Comparison of ENCODE assay signal across 13 cellular contexts in the genomic region with DNA sequence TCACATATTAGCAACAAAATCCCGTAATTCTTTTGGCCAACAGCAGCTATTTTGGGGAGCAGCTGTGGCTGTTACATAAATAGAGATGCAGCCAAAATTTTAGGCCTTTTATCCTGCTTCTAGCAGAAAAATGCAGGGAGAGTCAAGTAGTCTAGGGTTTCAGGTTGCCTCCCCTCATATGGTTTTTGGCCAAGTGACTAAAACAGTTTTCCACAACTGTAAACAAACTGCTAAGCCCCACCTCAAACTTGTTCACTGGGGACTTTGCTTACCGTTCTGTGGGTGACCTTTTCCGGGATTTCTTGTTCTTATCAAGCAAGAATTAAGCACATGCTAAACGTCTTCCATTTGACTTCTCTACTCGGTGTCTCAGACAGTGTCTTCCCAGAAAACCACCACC.
A peak's percentile ranks its signal among the peaks of the same experiment; 100 is the strongest.
DNase-seq lines count a peak whose midpoint lies in the region; ATAC-seq and TF ChIP-seq lines count a peak whose summit lies in the region.
"Had no signal": no experiment of that assay in that cellular context is flagged by ENCODE, and none has a peak within 500 bp of the region (broad histone marks: within the 10 kb centered on the region; RNA-seq: fewer than 3 reads in every experiment).

No MANE protein-coding gene starts in this region.

- TF ChIP-seq POLR2A in breast epithelium (IDR thresholded peaks at IDR 0.05), result no peak

- H3K27me3 ChIP-seq in breast epithelium (no peaks in the 10 kb centered on the region), hepatocyte (no peaks in the 10 kb centered on the region), smooth muscle cell (ENCODE audit: low read depth) (no peaks in the 10 kb centered on the region)
- no peaks in the 10 kb centered on the region for H3K27me3 ChIP-seq in effector memory CD4-positive, alpha-beta T cell (replicated peaks; ENCODE audit: control insufficient read depth, insufficient read depth, low read length, poor library complexity, severe bottlenecking)

- H3K27ac ChIP-seq in breast epithelium (peak overlapping the region; percentile 94 to 96), hepatocyte (peak overlapping the region; percentile 88), smooth muscle cell (ENCODE audit: low read depth) (no peak overlapping the region)
- no peak overlapping the region for H3K27ac ChIP-seq in effector memory CD4-positive, alpha-beta T cell (ENCODE audit: insufficient read depth, low read length, poor library complexity, severe bottlenecking)

- H3K9me3 ChIP-seq in breast epithelium, result no peaks in the 10 kb centered on the region
- no peaks in the 10 kb centered on the region for H3K9me3 ChIP-seq in hepatocyte (ENCODE audit: low read depth)
- no peaks in the 10 kb centered on the region for H3K9me3 ChIP-seq in smooth muscle cell (replicated peaks; ENCODE audit: low read depth)
- no peaks in the 10 kb centered on the region for H3K9me3 ChIP-seq in effector memory CD4-positive, alpha-beta T cell (ENCODE audit: control insufficient read depth, low read length)

- no peak overlapping the region for H3K9ac ChIP-seq in smooth muscle cell (ENCODE audit: low read depth)

- 47% methylated on average over 5 of the region's 5 CpGs for WGBS in hepatocyte (ENCODE audit: low lambda C conversion rate, missing lambda C conversion rate)
- 38% methylated on average over 5 of the region's 5 CpGs for WGBS in smooth muscle cell (ENCODE audit: low lambda C conversion rate)

- intact Hi-C loops in breast epithelium (cut with DNase I; ENCODE audit: low total_unique reads), result no loop called here
- intact Hi-C loops in left colon (cut with DNase I, micrococcal nuclease), result no loop called here

- ATAC-seq in left colon, result no peak
- ATAC-seq: stimulated activated effector memory CD8-positive, alpha-beta T cell treated with anti-CD3 and anti-CD28 coated beads, Interleukin-12 subunit alpha, Interleukin-12 subunit beta, amount 100 ng/mL, for 72 hours had no signal

- H2AFZ ChIP-seq in hepatocyte (no peak overlapping the region), smooth muscle cell (ENCODE audit: low read depth) (no peak overlapping the region)

- no peaks in the 10 kb centered on the region for H3K9me2 ChIP-seq in hepatocyte (replicated peaks; ENCODE audit: insufficient read depth)

- H3K36me3 ChIP-seq in breast epithelium (no peaks in the 10 kb centered on the region), hepatocyte (replicated peaks; ENCODE audit: insufficient read depth, low read depth) (no peaks in the 10 kb centered on the region), smooth muscle cell (ENCODE audit: low read depth) (no peaks in the 10 kb centered on the region)
- no peaks in the 10 kb centered on the region for H3K36me3 ChIP-seq in effector memory CD4-positive, alpha-beta T cell (ENCODE audit: control insufficient read depth, insufficient read depth, low read length)

- H3K79me2 ChIP-seq in hepatocyte (no peaks in the 10 kb centered on the region), smooth muscle cell (ENCODE audit: low read depth) (no peaks in the 10 kb centered on the region)

- H3K4me3 ChIP-seq in breast epithelium, result no peak overlapping the region
- no peak overlapping the region for H3K4me3 ChIP-seq in hepatocyte
- no peak overlapping the region for H3K4me3 ChIP-seq in smooth muscle cell
- H3K4me3 ChIP-seq in effector memory CD4-positive, alpha-beta T cell (ENCODE audit: insufficient read depth, low read depth, low read length, poor library complexity, severe bottlenecking), result no peak overlapping the region

- peaks cover 3% of the 10 kb centered on the region for H3F3A ChIP-seq in smooth muscle cell (ENCODE audit: low read depth)

- H3K4me1 ChIP-seq in breast epithelium (peaks cover 9 to 18% of the 10 kb centered on the region in 2 donors), hepatocyte (ENCODE audit: insufficient read depth) (peaks cover 26% of the 10 kb centered on the region), smooth muscle cell (ENCODE audit: low read depth) (peaks cover 5% of the 10 kb centered on the region)
- H3K4me1 ChIP-seq in effector memory CD4-positive, alpha-beta T cell (ENCODE audit: control insufficient read depth, insufficient read depth, low read length, poor library complexity, severe bottlenecking), result no peaks in the 10 kb centered on the region

- peak; percentile 55 for DNase-seq in G401 (ENCODE audit: low spot score)
- no peak for DNase-seq in breast epithelium (ENCODE audit: low spot score in 2 of 2)
- no peak for DNase-seq in hepatocyte (ENCODE audit: low spot score)
- no peak for DNase-seq in smooth muscle cell (lab: John Stamatoyannopoulos, UW; ENCODE audit: unreplicated experiment)
- DNase-seq in effector memory CD4-positive, alpha-beta T cell, result no peak
- no peak for DNase-seq in left colon
- no peak for DNase-seq in KBM-7
- no peak for DNase-seq in NCI-H1092 (lab: John Stamatoyannopoulos, UW)
- DNase-seq: CD4-positive, alpha-beta T cell; glutamatergic neuron; midbrain; NCI-H2081 treated with DMSO at 0.1 percent for 48 hours had no signal

- in situ Hi-C loops in G401 (cut with HindIII; ENCODE audit: low sequenced_read_pairs), result no loop called here
- in situ Hi-C loops in KBM-7 (cut with MboI; ENCODE audit: low pct_unique_long_range_greater_than_20kb, low sequenced_read_pairs), result no loop called here

- no peak for TF ChIP-seq CTCF in breast epithelium (IDR thresholded peaks at IDR 0.05)
- no peak for TF ChIP-seq CTCF in hepatocyte (IDR thresholded peaks at IDR 0.05; ENCODE audit: poor library complexity)
- no peak for TF ChIP-seq CTCF in smooth muscle cell (IDR thresholded peaks at IDR 0.05; ENCODE audit: borderline replicate concordance, insufficient read depth, poor library complexity, severe bottlenecking)

- peak overlapping the region; percentile 60 for H3K4me2 ChIP-seq in hepatocyte
- peak overlapping the region; percentile 72 for H3K4me2 ChIP-seq in smooth muscle cell

- H4K20me1 ChIP-seq in hepatocyte (ENCODE audit: insufficient read depth, poor library complexity, severe bottlenecking), result no peaks in the 10 kb centered on the region
- no peaks in the 10 kb centered on the region for H4K20me1 ChIP-seq in smooth muscle cell (ENCODE audit: low read depth)

Comparison
In these comparisons a context has a peak if more than half of its experiments do, and no peak if none do; other contexts are left out.
1. H3K27ac ChIP-seq: peak in breast epithelium (2 of 2) and hepatocyte (single experiment); none in smooth muscle cell (single experiment) and effector memory CD4-positive, alpha-beta T cell (single experiment).